Comparison of ENCODE assay signal across 8 cellular contexts in the genomic region with DNA sequence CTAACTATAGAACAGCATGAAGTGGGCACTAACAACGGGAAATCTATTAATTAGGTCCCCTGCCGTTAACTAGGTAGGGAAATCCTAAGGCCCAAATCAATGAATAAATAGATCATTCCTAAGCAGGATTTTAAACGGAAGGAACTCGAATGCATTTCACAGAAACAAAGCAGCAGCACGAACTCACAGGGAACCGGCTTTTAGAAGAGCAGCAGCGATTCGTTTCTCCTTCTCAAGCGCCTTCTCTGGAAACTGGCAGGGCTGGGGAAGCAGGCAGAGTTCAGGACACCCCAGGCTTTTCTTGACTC. TPM values are rescaled to one million over a fixed set of nuclear protein-coding genes. Genes with fewer than 3 reads are reported as not detected.
DNase-seq lines count a peak whose midpoint lies in the region; ATAC-seq, FAIRE-seq and TF ChIP-seq lines count a peak whose summit lies in the region.

No MANE protein-coding gene starts in this region.

- intact Hi-C loops in mucosa of descending colon (cut with DNase I, micrococcal nuclease) = no loop called here

- H3K4me3 ChIP-seq in AG09309 (ENCODE audit: control insufficient read depth, low read depth, low read length) = peak overlapping the region; percentile 67
- peak overlapping the region; percentile 79 for H3K4me3 ChIP-seq in OCI-LY1 (ENCODE audit: low read depth, low read length, poor library complexity, severe bottlenecking)
- H3K4me3 ChIP-seq in coronary artery = peak overlapping the region; percentile 72
- peak overlapping the region; percentile 50 for H3K4me3 ChIP-seq in mucosa of descending colon

- H3K9ac ChIP-seq in OCI-LY1 (ENCODE audit: low read length) = peak overlapping the region; percentile 64

- ATAC-seq in mucosa of descending colon (no peak), HG03039 (IDR thresholded peaks at IDR 0.05; ENCODE audit: unreplicated experiment) (no peak), HG03175 (IDR thresholded peaks at IDR 0.05; ENCODE audit: unreplicated experiment) (no peak), GM18907 (IDR thresholded peaks at IDR 0.05; ENCODE audit: unreplicated experiment) (no peak)

- H2AFZ ChIP-seq in OCI-LY1 (ENCODE audit: low read length) = no peak overlapping the region

- DNase-seq in AG09309 (ENCODE audit: low read depth) = no peak
- no peak for DNase-seq in GM19239 (ENCODE audit: insufficient read length, low spot score)
- no peak for DNase-seq in coronary artery (ENCODE audit: low spot score)
- DNase-seq in mucosa of descending colon = peak in 1 of 3 donors; percentile 27

- peaks cover 12% of the 10 kb centered on the region for H3K4me1 ChIP-seq in OCI-LY1 (ENCODE audit: insufficient read depth, low read length, severe bottlenecking)
- H3K4me1 ChIP-seq in mucosa of descending colon (ENCODE audit: low read depth) = peaks cover 20% of the 10 kb centered on the region

- peak; percentile 56 for FAIRE-seq in GM19239 (lab: Jason Lieb, UNC)

- no peaks in the 10 kb centered on the region for H4K20me1 ChIP-seq in OCI-LY1 (ENCODE audit: insufficient read depth, low read length)

- H3K27me3 ChIP-seq in OCI-LY1 (ENCODE audit: insufficient read depth, low read length) = no peaks in the 10 kb centered on the region

- TF ChIP-seq CTCF in AG09309 (IDR thresholded peaks at IDR 0.05; ENCODE audit: control insufficient read depth, insufficient read depth, low read depth, low read length, missing control alignments) = no peak
- TF ChIP-seq CTCF in OCI-LY1 (IDR thresholded peaks at IDR 0.05; ENCODE audit: low read length) = no peak
- TF ChIP-seq CTCF in coronary artery (IDR thresholded peaks at IDR 0.05) = no peak
- TF ChIP-seq CTCF in mucosa of descending colon (IDR thresholded peaks at IDR 0.05) = no peak

- no peaks in the 10 kb centered on the region for H3K9me2 ChIP-seq in OCI-LY1 (ENCODE audit: low read depth, low read length)

- no peaks in the 10 kb centered on the region for H3F3A ChIP-seq in OCI-LY1 (ENCODE audit: insufficient read depth, low read length)

- peaks cover 9% of the 10 kb centered on the region; the same call in 1 of the 2 replicates for H3K79me2 ChIP-seq in OCI-LY1 (ENCODE audit: insufficient read depth, low read length)

- H3K9me3 ChIP-seq in OCI-LY1 (ENCODE audit: low read length) (no peaks in the 10 kb centered on the region; the same call in 1 of the 2 replicates), mucosa of descending colon (peaks cover 4% of the 10 kb centered on the region)

- H3K27ac ChIP-seq in OCI-LY1 (ENCODE audit: low read depth, low read length, poor library complexity, severe bottlenecking) (peak overlapping the region; percentile 36), coronary artery (peak overlapping the region; percentile 76 to 93)

- peak overlapping the region; percentile 76 for H3K4me2 ChIP-seq in OCI-LY1 (ENCODE audit: low read length)

- H3K36me3 ChIP-seq in OCI-LY1 (ENCODE audit: insufficient read depth, low read length) (no peaks in the 10 kb centered on the region; the same call in 1 of the 2 replicates), mucosa of descending colon (ENCODE audit: low read depth) (no peaks in the 10 kb centered on the region)

RNA-seq across cellular contexts. Expression of a gene that starts 0.8 kb away (rescaled TPM):
- 10 to 100 TPM in 2 of 3 donors, 1 to 10 TPM in 1; 8.2 to 14.7 (median 11.0) TPM for total RNA-seq in mucosa of descending colon

RNA-seq across cellular contexts. Expression of a gene that starts 59.8 kb away (rescaled TPM):
- total RNA-seq in mucosa of descending colon = 1 to 10 TPM; 1.3 to 8.4 (median 1.5) TPM

RNA-seq across cellular contexts. Expression of a gene that starts 59.9 kb away (rescaled TPM):
- total RNA-seq in mucosa of descending colon = 1 to 10 TPM; 1.5 to 6.0 (median 1.7) TPM
